Comparison of ENCODE assay signal across 14 cellular contexts in genomic region chr1:230147253-230148193, GRCh38.
A peak's percentile ranks its signal among the peaks of the same experiment; 100 is the strongest.
DNase-seq lines count a peak whose midpoint lies in the region; ATAC-seq and TF ChIP-seq lines count a peak whose summit lies in the region.
"Had no signal": no experiment of that assay in that cellular context is flagged by ENCODE, and none has a peak within 500 bp of the region (broad histone marks: within the 10 kb centered on the region; RNA-seq: fewer than 3 reads in every experiment).

No MANE protein-coding gene starts in this region.

- H3K36me3 ChIP-seq in left lung: no peaks in the 10 kb centered on the region
- no peaks in the 10 kb centered on the region for H3K36me3 ChIP-seq in thoracic aorta
- H3K36me3 ChIP-seq in upper lobe of right lung: no peaks in the 10 kb centered on the region

- peaks cover 3 to 82% of the 10 kb centered on the region in 2 donors for H3K4me1 ChIP-seq in left lung
- H3K4me1 ChIP-seq in thoracic aorta (ENCODE audit: control insufficient read depth in 1 of 2, low read depth in 2 of 2): peaks cover 28 to 86% of the 10 kb centered on the region in 2 donors
- peaks cover 14% of the 10 kb centered on the region for H3K4me1 ChIP-seq in upper lobe of right lung
- H3K4me1 ChIP-seq: A549, Caco-2 had no signal

- H3K27me3 ChIP-seq in left lung: no peaks in the 10 kb centered on the region
- H3K27me3 ChIP-seq in thoracic aorta (replicated peaks; ENCODE audit: insufficient read depth): no peaks in the 10 kb centered on the region
- H3K27me3 ChIP-seq in upper lobe of right lung: no peaks in the 10 kb centered on the region

- H3K27ac ChIP-seq in left lung (no peak overlapping the region), thoracic aorta (peak overlapping the region; percentile 30 to 35), upper lobe of right lung (no peak overlapping the region)
- H3K27ac ChIP-seq: VCaP had no signal

- H3K4me3 ChIP-seq in left lung (no peak overlapping the region), thoracic aorta (no peak overlapping the region), upper lobe of right lung (no peak overlapping the region)
- H3K4me3 ChIP-seq: A549 had no signal

- TF ChIP-seq CTCF in left lung (IDR thresholded peaks at IDR 0.05) (no peak), thoracic aorta (IDR thresholded peaks at IDR 0.05) (no peak), upper lobe of right lung (IDR thresholded peaks at IDR 0.05) (no peak)

- no peak overlapping the region for H3K4me3 Mint-ChIP-seq in activated naive CD4-positive, alpha-beta T cell treated with anti-CD3 and anti-CD28 coated beads, Interleukin-2, amount 50 U/mL, for 24 hours
- H3K4me3 Mint-ChIP-seq in activated T-helper 1 cell treated with anti-CD3 and anti-CD28 coated beads, Interleukin-12 subunit alpha, Interleukin-12 subunit beta, Interleukin-2, Interleukin-4 antibody, amounts not matched to agents 30 ng/mL and 10 ng/mL and 1 ng/mL, durations not matched to agents 14 hours and 24 hours and 36 hours: no peak overlapping the region
- H3K4me3 Mint-ChIP-seq: activated naive CD8-positive, alpha-beta T cell treated with anti-CD3 and anti-CD28 coated beads for 36 hours had no signal

- peaks cover 3% of the 10 kb centered on the region for H3K36me3 Mint-ChIP-seq in activated naive CD4-positive, alpha-beta T cell treated with anti-CD3 and anti-CD28 coated beads, Interleukin-2, amount 50 U/mL, for 24 hours
- H3K36me3 Mint-ChIP-seq in activated T-helper 1 cell treated with anti-CD3 and anti-CD28 coated beads, Interleukin-12 subunit alpha, Interleukin-12 subunit beta, Interleukin-2, Interleukin-4 antibody, amounts not matched to agents 30 ng/mL and 10 ng/mL and 1 ng/mL, durations not matched to agents 14 hours and 24 hours and 36 hours (ENCODE audit: low read depth): no peaks in the 10 kb centered on the region

- peak overlapping the region; percentile 62 for H3K27ac Mint-ChIP-seq in activated naive CD4-positive, alpha-beta T cell treated with anti-CD3 and anti-CD28 coated beads, Interleukin-2, amount 50 U/mL, for 24 hours
- H3K27ac Mint-ChIP-seq in activated T-helper 1 cell treated with anti-CD3 and anti-CD28 coated beads, Interleukin-12 subunit alpha, Interleukin-12 subunit beta, Interleukin-2, Interleukin-4 antibody, amounts not matched to agents 30 ng/mL and 10 ng/mL and 1 ng/mL, durations not matched to agents 14 hours and 24 hours and 36 hours: peak overlapping the region; percentile 61
- H3K27ac Mint-ChIP-seq: activated naive CD8-positive, alpha-beta T cell treated with anti-CD3 and anti-CD28 coated beads for 36 hours had no signal

- H3K27me3 Mint-ChIP-seq in activated naive CD4-positive, alpha-beta T cell treated with anti-CD3 and anti-CD28 coated beads, Interleukin-2, amount 50 U/mL, for 24 hours: no peaks in the 10 kb centered on the region
- H3K27me3 Mint-ChIP-seq in activated T-helper 1 cell treated with anti-CD3 and anti-CD28 coated beads, Interleukin-12 subunit alpha, Interleukin-12 subunit beta, Interleukin-2, Interleukin-4 antibody, amounts not matched to agents 30 ng/mL and 10 ng/mL and 1 ng/mL, durations not matched to agents 14 hours and 24 hours and 36 hours (ENCODE audit: insufficient read depth): no peaks in the 10 kb centered on the region
- H3K27me3 Mint-ChIP-seq: activated naive CD8-positive, alpha-beta T cell treated with anti-CD3 and anti-CD28 coated beads for 36 hours had no signal

- peak; percentile 10 for ATAC-seq in left lung
- no peak for ATAC-seq in thoracic aorta (ENCODE audit: insufficient number of reproducible peaks, low FRiP score, low read depth)
- ATAC-seq in upper lobe of right lung: no peak
- no peak for ATAC-seq in GM18868 (IDR thresholded peaks at IDR 0.05; ENCODE audit: unreplicated experiment)

- H3K4me1 Mint-ChIP-seq in activated naive CD4-positive, alpha-beta T cell treated with anti-CD3 and anti-CD28 coated beads, Interleukin-2, amount 50 U/mL, for 24 hours: peaks cover 77% of the 10 kb centered on the region
- H3K4me1 Mint-ChIP-seq in activated T-helper 1 cell treated with anti-CD3 and anti-CD28 coated beads, Interleukin-12 subunit alpha, Interleukin-12 subunit beta, Interleukin-2, Interleukin-4 antibody, amounts not matched to agents 30 ng/mL and 10 ng/mL and 1 ng/mL, durations not matched to agents 14 hours and 24 hours and 36 hours (ENCODE audit: low read depth): peaks cover 41% of the 10 kb centered on the region

- H3K9me3 Mint-ChIP-seq in activated naive CD4-positive, alpha-beta T cell treated with anti-CD3 and anti-CD28 coated beads, Interleukin-2, amount 50 U/mL, for 24 hours: no peaks in the 10 kb centered on the region
- no peaks in the 10 kb centered on the region for H3K9me3 Mint-ChIP-seq in activated T-helper 1 cell treated with anti-CD3 and anti-CD28 coated beads, Interleukin-12 subunit alpha, Interleukin-12 subunit beta, Interleukin-2, Interleukin-4 antibody, amounts not matched to agents 30 ng/mL and 10 ng/mL and 1 ng/mL, durations not matched to agents 14 hours and 24 hours and 36 hours
- H3K9me3 Mint-ChIP-seq: activated naive CD8-positive, alpha-beta T cell treated with anti-CD3 and anti-CD28 coated beads for 36 hours had no signal

- intact Hi-C loops in activated T-helper 1 cell treated with anti-CD3 and anti-CD28 coated beads, Interleukin-12 subunit alpha, Interleukin-12 subunit beta, Interleukin-2, Interleukin-4 antibody, amounts not matched to agents 30 ng/mL and 10 ng/mL and 1 ng/mL, durations not matched to agents 14 hours and 24 hours and 36 hours (cut with micrococcal nuclease): no loop called here
- intact Hi-C loops in left lung (cut with DNase I) (no loop called here), upper lobe of right lung (cut with DNase I) (no loop called here)

- H3K9me3 ChIP-seq in left lung (no peaks in the 10 kb centered on the region), thoracic aorta (no peaks in the 10 kb centered on the region), upper lobe of right lung (no peaks in the 10 kb centered on the region)
- H3K9me3 ChIP-seq: A549, Caco-2 had no signal

- no peak for DNase-seq in activated naive CD4-positive, alpha-beta T cell (lab: John Stamatoyannopoulos, UW)
- DNase-seq in activated T-helper 1 cell treated with anti-CD3 and anti-CD28 coated beads, Interleukin-12 subunit alpha, Interleukin-12 subunit beta, Interleukin-2, Interleukin-4 antibody, amounts not matched to agents 30 ng/mL and 10 ng/mL and 1 ng/mL, durations not matched to agents 14 hours and 24 hours and 36 hours (ENCODE audit: low spot score): no peak
- no peak for DNase-seq in left lung
- DNase-seq in thoracic aorta (ENCODE audit: low spot score): no peak
- no peak for DNase-seq in medulla oblongata (ENCODE audit: extremely low spot score)
- DNase-seq in upper lobe of right lung: no peak
- DNase-seq: activated naive CD8-positive, alpha-beta T cell treated with anti-CD3 and anti-CD28 coated beads for 36 hours; Caco-2; kidney; NCI-H1092 had no signal

Comparison
In these comparisons a context has a peak if more than half of its experiments do, and no peak if none do; other contexts are left out.
1. H3K27ac ChIP-seq: peak in thoracic aorta (2 of 2); none in left lung (0 of 2) and upper lobe of right lung (single experiment).